In genomic region chr22:30314918-30315317, GRCh38 we compare ENCODE assay signal across 9 cellular contexts. TPM values are rescaled to one million over a fixed set of nuclear protein-coding genes. Genes with fewer than 3 reads are reported as not detected.
DNase-seq lines count a peak whose midpoint lies in the region; ATAC-seq and FAIRE-seq lines count a peak whose summit lies in the region.
"Had no signal": no experiment of that assay in that cellular context is flagged by ENCODE, and none has a peak within 500 bp of the region (broad histone marks: within the 10 kb centered on the region; RNA-seq: fewer than 3 reads in every experiment).

No MANE protein-coding gene starts in this region.

- FAIRE-seq in frontal cortex (lab: Jason Lieb, UNC) = no peak

- ATAC-seq in HG02623 (IDR thresholded peaks at IDR 0.05; ENCODE audit: unreplicated experiment) = peak; percentile 33

- DNase-seq in A172 (ENCODE audit: low spot score) (peak; percentile 79), islet precursor cell (peak; percentile 81), NCI-H345 (lab: John Stamatoyannopoulos, UW) (no peak), OCI-M2 (lab: John Stamatoyannopoulos, UW; ENCODE audit: unreplicated experiment) (no peak), frontal cortex (ENCODE audit: low spot score in 2 of 2) (no peak), DMS53 treated with DMSO at 0.1 percent for 48 hours (lab: John Stamatoyannopoulos, UW; ENCODE audit: unreplicated experiment) (no peak)
- DNase-seq in activated CD8-positive, alpha-beta memory T cell treated with anti-CD3 and anti-CD28 coated beads, Interleukin-2, amount 50 U/mL, for 4 hours = peak; percentile 51
- DNase-seq: OCI-M1 had no signal

RNA-seq across cellular contexts. Expression of gene TBC1D10A, which starts 11.8 kb away (rescaled TPM):
- total RNA-seq in A172 (2014; rRNA removed; shearing (Covaris generic)) = 12.1 and 17.0 TPM in 2 replicates
- 10.6 TPM for total RNA-seq in frontal cortex

RNA-seq across cellular contexts. Expression of gene CASTOR1, which starts 25.6 kb away (rescaled TPM):
- 12.8 and 20.8 TPM in 2 replicates for total RNA-seq in A172 (2014; rRNA removed; shearing (Covaris generic))
- 2.4 TPM for total RNA-seq in frontal cortex

RNA-seq across cellular contexts. Expression of gene SF3A1, which starts 41.8 kb away (rescaled TPM):
- 25.1 and 39.8 TPM in 2 replicates for total RNA-seq in A172 (2014; rRNA removed; shearing (Covaris generic))
- 13.9 TPM for total RNA-seq in frontal cortex

RNA-seq across cellular contexts. Expression of gene CCDC157, which starts 41.9 kb away (rescaled TPM):
- 1.1 and 1.2 TPM in 2 replicates for total RNA-seq in A172 (2014; rRNA removed; shearing (Covaris generic))
- 5.3 TPM for total RNA-seq in frontal cortex

RNA-seq across cellular contexts. Expression of gene OSM, which starts 48.3 kb away (rescaled TPM):
- total RNA-seq in A172 (2014; rRNA removed; shearing (Covaris generic)) = not detected in 2 replicates
- 0.41 TPM for total RNA-seq in frontal cortex

Comparison
In these comparisons a context has a peak if more than half of its experiments do, and no peak if none do; other contexts are left out.
1. DNase-seq: peak in A172 (single experiment), activated CD8-positive, alpha-beta memory T cell treated with anti-CD3 and anti-CD28 coated beads, Interleukin-2, amount 50 U/mL, for 4 hours (single experiment) and islet precursor cell (single experiment); none in NCI-H345 (single experiment), OCI-M2 (single experiment), frontal cortex (0 of 2) and DMS53 treated with DMSO at 0.1 percent for 48 hours (single experiment).